1 cellular context compared by ENCODE assay signal in genomic region chr22:24419480-24419860, GRCh38.
TF ChIP-seq lines count a peak whose summit lies in the region.

No MANE protein-coding gene starts in this region.

TF ChIP-seq in HepG2, 621 proteins besides CTCF, POLR2A, EP300 and RAD21:
- no peak for TF ChIP-seq MED13 (CRISPR knock-in tag; IDR thresholded peaks at IDR 0.05)
- 0 out of 2 replicates have a peak, but pooled peaks have one; percentile 27 for TF ChIP-seq ZNF589 (CRISPR knock-in tag; conservative IDR thresholded peaks at IDR 0.05)
- TF ChIP-seq HNRNPL (IDR thresholded peaks at IDR 0.05; ENCODE audit: low read depth, low read length): 0 out of 2 replicates have a peak, but pooled peaks have one; percentile 39
